In the genomic region with DNA sequence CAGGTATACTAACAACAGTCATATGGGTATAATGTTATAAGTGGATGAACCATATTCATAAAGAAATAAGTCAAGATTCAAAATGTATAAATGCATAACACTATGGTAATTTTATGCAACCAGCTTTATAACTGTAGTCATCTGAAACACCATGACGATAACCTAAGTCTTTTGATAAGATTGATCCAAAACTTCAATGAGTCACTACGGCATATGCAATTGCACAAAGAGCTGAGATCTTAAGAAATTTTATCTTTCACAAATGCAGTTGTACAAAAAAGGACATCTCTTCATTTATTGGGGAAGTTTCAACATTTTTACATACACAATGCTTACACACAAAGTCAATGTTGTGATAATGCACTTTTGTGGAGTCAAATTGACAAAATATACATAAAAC, we compare ENCODE assay signal across 24 cellular contexts. TPM values are rescaled to one million over a fixed set of nuclear protein-coding genes. Genes with fewer than 3 reads are reported as not detected.
"Had no signal": no experiment of that assay in that cellular context is flagged by ENCODE, and none has a peak within 500 bp of the region (broad histone marks: within the 10 kb centered on the region; RNA-seq: fewer than 3 reads in every experiment).

No MANE protein-coding gene starts in this region.

- ATAC-seq: HepG2, SK-N-SH treated with all-trans-retinoic acid at 6 μM for 48 hours had no signal

- H3K4me3 ChIP-seq: MG63, SJCRH30 had no signal

- DNase-seq: IMR-90, Karpas-422, KG1, MG63, NCI-H1092, NCI-H1105 treated with DMSO at 0.1 percent for 48 hours, NCI-H1417 treated with DMSO at 0.1 percent for 48 hours, NCI-H146, NCI-H1694 treated with DMSO at 0.1 percent for 48 hours, NCI-H1930, NCI-H2081, NCI-H2107, NCI-H2227 treated with DMSO at 0.1 percent for 48 hours, NCI-H446, NCI-H510A, NCI-H524 treated with DMSO at 0.1 percent for 48 hours, NCI-H69, NCI-H774, Right ventricle myocardium superior, RPMI8226, SJCRH30 had no signal

RNA-seq across cellular contexts. Expression of a gene that starts 20.3 kb away (rescaled TPM):
- total RNA-seq: HepG2, HT1080, IMR-90, SJCRH30 had no signal
